ENCODE assay signal across 21 cellular contexts in the genomic region with DNA sequence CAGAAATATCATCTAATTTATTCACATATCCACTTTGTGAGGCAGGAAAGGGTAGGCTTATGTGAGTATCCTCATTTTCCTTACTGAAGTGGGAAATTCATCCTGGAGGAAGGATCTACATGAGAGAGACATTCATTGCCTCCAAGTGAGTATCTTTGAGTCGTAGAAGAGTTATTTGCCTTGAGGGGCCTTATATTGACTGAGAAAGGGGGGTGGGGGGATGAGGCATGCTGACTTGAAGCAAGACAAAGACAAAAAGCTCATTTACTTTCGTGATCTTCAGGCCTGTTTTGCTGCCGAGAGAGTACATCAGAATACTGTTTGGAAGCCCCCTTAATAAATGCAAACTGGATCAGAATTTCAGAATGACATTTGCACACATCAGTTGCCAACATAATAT. TPM values are rescaled to one million over a fixed set of nuclear protein-coding genes. Genes with fewer than 3 reads are reported as not detected.
DNase-seq lines count a peak whose midpoint lies in the region; ATAC-seq and TF ChIP-seq lines count a peak whose summit lies in the region.
"Had no signal": no experiment of that assay in that cellular context is flagged by ENCODE, and none has a peak within 500 bp of the region (broad histone marks: within the 10 kb centered on the region; RNA-seq: fewer than 3 reads in every experiment).

No MANE protein-coding gene starts in this region.

- no peak overlapping the region for H2BK120ac ChIP-seq in mesendoderm (ENCODE audit: low read depth, low read length)

- H3K27me3 ChIP-seq in endodermal cell (ENCODE audit: control insufficient read depth, insufficient read depth, low read length, poor library complexity, severe bottlenecking) (no peaks in the 10 kb centered on the region), mesendoderm (ENCODE audit: insufficient read depth, low read length, poor library complexity) (no peaks in the 10 kb centered on the region)

- H3K27ac Mint-ChIP-seq in endodermal cell: peak overlapping the region; percentile 91
- H3K27ac Mint-ChIP-seq: T-cell had no signal

- H3K4me1 Mint-ChIP-seq in endodermal cell: peaks cover 33% of the 10 kb centered on the region
- H3K4me1 Mint-ChIP-seq: T-cell had no signal

- no peak overlapping the region for H3K4me3 Mint-ChIP-seq in endodermal cell
- H3K4me3 Mint-ChIP-seq: T-cell had no signal

- H3K36me3 ChIP-seq in endodermal cell (ENCODE audit: control insufficient read depth, insufficient read depth, low read length) (no peaks in the 10 kb centered on the region), mesendoderm (ENCODE audit: control insufficient read depth, insufficient read depth, low read length) (no peaks in the 10 kb centered on the region)

- WGBS in endodermal cell (ENCODE audit: insufficient coverage in 1 of 2, insufficient read length in 1 of 2), 2 experiments: 27 to 28% methylated on average over 3 of the region's 3 CpGs
- WGBS in mesendoderm (ENCODE audit: extremely low coverage, insufficient coverage, low lambda C conversion rate): no CpG with 5 or more reads among the region's 3 CpGs

- H2BK5ac ChIP-seq in mesendoderm (ENCODE audit: low read length): no peak overlapping the region

- no peak overlapping the region for H3K4me2 ChIP-seq in mesendoderm (ENCODE audit: low read length)
- H3K4me2 ChIP-seq: KMS-11 had no signal

- no peak overlapping the region for H3K18ac ChIP-seq in mesendoderm (ENCODE audit: low read length)

- H2BK15ac ChIP-seq in mesendoderm (replicated peaks; ENCODE audit: low read depth): no peak overlapping the region

- peak overlapping the region; percentile 12 for H3K56ac ChIP-seq in mesendoderm (ENCODE audit: low read length)

- no peaks in the 10 kb centered on the region for H3K36me3 Mint-ChIP-seq in endodermal cell (ENCODE audit: low read depth)
- H3K36me3 Mint-ChIP-seq: T-cell had no signal

- no peak overlapping the region for H2AK5ac ChIP-seq in mesendoderm (ENCODE audit: low read length)

- no peaks in the 10 kb centered on the region for H3K79me1 ChIP-seq in mesendoderm (ENCODE audit: low read length)

- peaks cover 3% of the 10 kb centered on the region for H3K9me3 Mint-ChIP-seq in endodermal cell
- H3K9me3 Mint-ChIP-seq: T-cell had no signal

- ATAC-seq in HG02870 (IDR thresholded peaks at IDR 0.05; ENCODE audit: unreplicated experiment): no peak
- ATAC-seq in GM21360 (IDR thresholded peaks at IDR 0.05; ENCODE audit: unreplicated experiment): no peak
- ATAC-seq in HG02678 (IDR thresholded peaks at IDR 0.05; ENCODE audit: unreplicated experiment): no peak
- ATAC-seq: SK-N-SH treated with all-trans-retinoic acid at 6 μM for 48 hours, T-cell had no signal

- H4K5ac ChIP-seq in mesendoderm (ENCODE audit: low read length): no peak overlapping the region

- no peaks in the 10 kb centered on the region for H3K79me2 ChIP-seq in mesendoderm (ENCODE audit: control insufficient read depth, insufficient read depth, low read length)

- peak overlapping the region; percentile 76 for H3K4me3 ChIP-seq in endodermal cell (ENCODE audit: low read length)
- no peak overlapping the region for H3K4me3 ChIP-seq in mesendoderm (ENCODE audit: low read length)

- no peak overlapping the region for H4K8ac ChIP-seq in mesendoderm (ENCODE audit: low read depth, low read length)

- H3K27ac ChIP-seq in endodermal cell (ENCODE audit: low read depth, low read length) (no peak overlapping the region), mesendoderm (ENCODE audit: low read depth, low read length) (no peak overlapping the region)
- H3K27ac ChIP-seq: 22Rv1, C4-2B, KMS-11 had no signal

- DNase-seq in EH (ENCODE audit: low read depth): peak; percentile 23
- peak; percentile 7 for DNase-seq in HT1080 (ENCODE audit: low read depth)
- DNase-seq in endodermal cell: peak; percentile 54
- peak; percentile 67 for DNase-seq in mesendoderm
- DNase-seq in DMS53 treated with DMSO at 0.1 percent for 48 hours (lab: John Stamatoyannopoulos, UW; ENCODE audit: unreplicated experiment): no peak
- DNase-seq: AML-193, DMS79 treated with DMSO at 0.1 percent for 48 hours, GF-D8, MV-4-11, NCI-H1694 treated with DMSO at 0.1 percent for 48 hours, NCI-H510A, NCI-H774, SHP77, T-cell had no signal

- no peak for TF ChIP-seq CTCF in endodermal cell (conservative IDR thresholded peaks at IDR 0.05)

- peaks cover 33% of the 10 kb centered on the region for H3K4me1 ChIP-seq in endodermal cell (ENCODE audit: control insufficient read depth, insufficient read depth, low read length)
- no peaks in the 10 kb centered on the region for H3K4me1 ChIP-seq in mesendoderm (ENCODE audit: control insufficient read depth, low read depth, low read length)

- H3K4ac ChIP-seq in mesendoderm (ENCODE audit: low read depth, low read length): no peak overlapping the region

- peaks cover 3% of the 10 kb centered on the region for H3K9me3 ChIP-seq in endodermal cell (ENCODE audit: control insufficient read depth, low read length)

- H3K23ac ChIP-seq in mesendoderm (ENCODE audit: low read length): no peak overlapping the region

- H3K27me3 Mint-ChIP-seq in endodermal cell (ENCODE audit: insufficient read depth): no peaks in the 10 kb centered on the region

- H3K9ac ChIP-seq in endodermal cell (ENCODE audit: extremely low read depth, low read length, poor library complexity, severe bottlenecking) (peak overlapping the region; percentile 9), mesendoderm (ENCODE audit: low read length) (no peak overlapping the region)
- H3K9ac ChIP-seq: KMS-11 had no signal

RNA-seq across cellular contexts. Expression of gene NEDD4L, which starts 17.6 kb away (rescaled TPM):
- 76.3 and 83.9 TPM in 2 replicates for total RNA-seq in HT1080 (2014; rRNA removed; shearing (Covaris generic))
- polyA plus RNA-seq in HT1080 (2015; cell fraction: cytosol; rRNA removed): 103 and 126 TPM in 2 replicates
- 341 and 370 TPM in 2 replicates for polyA plus RNA-seq in HT1080 (2015; cell fraction: nucleus; rRNA removed)
- total RNA-seq in endodermal cell: 10 to 100 TPM; 70.5 to 75.3 TPM
- 43.2 TPM for polyA plus RNA-seq in endodermal cell (2013, experiment 1 of 2)
- polyA plus RNA-seq in endodermal cell (2013, experiment 2 of 2): 35.7 TPM
- polyA plus RNA-seq in mesendoderm (2013, experiment 1 of 2): 76.3 TPM
- 81.0 TPM for polyA plus RNA-seq in mesendoderm (2013, experiment 2 of 2)
